1 cellular context compared by ENCODE assay signal in the genomic region with DNA sequence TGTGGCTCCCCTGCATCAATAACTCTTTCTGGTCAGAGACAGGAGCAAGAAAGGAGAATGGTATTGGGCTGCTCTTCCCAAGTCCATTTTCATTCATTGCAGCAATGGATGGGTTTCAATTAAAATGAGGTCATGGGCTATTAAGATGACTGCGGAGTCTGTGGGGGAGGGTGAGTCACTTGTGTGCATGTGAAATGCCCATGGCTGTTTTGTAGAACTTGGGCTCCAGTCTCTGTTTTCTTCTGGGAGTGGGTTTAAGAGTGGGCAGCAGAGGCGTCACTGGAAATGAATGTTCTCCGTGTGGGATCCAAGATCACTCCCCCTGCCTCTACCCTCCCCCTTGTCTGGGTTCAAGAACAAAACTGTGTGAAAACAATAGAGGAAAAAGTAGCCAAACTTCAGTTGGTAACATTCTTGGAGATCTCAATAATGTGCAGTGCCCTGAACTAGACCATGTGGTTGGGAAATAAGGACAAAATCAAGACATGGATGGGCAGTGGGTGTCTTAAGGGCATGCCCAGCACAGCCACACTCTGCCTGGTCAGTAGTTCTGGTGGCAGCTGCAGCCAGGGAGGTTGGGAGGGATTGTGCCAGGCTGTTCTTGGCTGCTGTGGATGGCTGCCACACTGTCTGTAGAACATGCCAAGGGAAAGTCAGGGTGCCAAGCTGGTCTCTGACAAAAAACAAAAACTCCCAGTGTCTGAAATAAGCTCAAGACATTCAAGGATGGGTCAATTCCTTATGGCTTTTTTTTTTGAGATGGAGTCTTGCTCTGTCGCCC.
TF ChIP-seq lines count a peak whose summit lies in the region.

No MANE protein-coding gene starts in this region.

TF ChIP-seq in HepG2, 621 proteins besides CTCF, POLR2A, EP300 and RAD21 (continued from another document):
- TF ChIP-seq ERF (CRISPR knock-in tag; IDR thresholded peaks at IDR 0.05), result no peak
- TF ChIP-seq FOXK2 (IDR thresholded peaks at IDR 0.05), result no peak
- no peak for TF ChIP-seq ZKSCAN1 (IDR thresholded peaks at IDR 0.05; ENCODE audit: low read length)
- no peak for TF ChIP-seq ZNF546 (CRISPR knock-in tag; conservative IDR thresholded peaks at IDR 0.05)
- no peak for TF ChIP-seq ZNF180 (CRISPR knock-in tag; IDR thresholded peaks at IDR 0.05; ENCODE audit: borderline replicate concordance, low read depth)
- TF ChIP-seq ZFP82 (CRISPR knock-in tag; IDR thresholded peaks at IDR 0.05; ENCODE audit: borderline replicate concordance), result no peak
- no peak for TF ChIP-seq ZNF30 (CRISPR knock-in tag; IDR thresholded peaks at IDR 0.05)
- TF ChIP-seq, protein P1, sequence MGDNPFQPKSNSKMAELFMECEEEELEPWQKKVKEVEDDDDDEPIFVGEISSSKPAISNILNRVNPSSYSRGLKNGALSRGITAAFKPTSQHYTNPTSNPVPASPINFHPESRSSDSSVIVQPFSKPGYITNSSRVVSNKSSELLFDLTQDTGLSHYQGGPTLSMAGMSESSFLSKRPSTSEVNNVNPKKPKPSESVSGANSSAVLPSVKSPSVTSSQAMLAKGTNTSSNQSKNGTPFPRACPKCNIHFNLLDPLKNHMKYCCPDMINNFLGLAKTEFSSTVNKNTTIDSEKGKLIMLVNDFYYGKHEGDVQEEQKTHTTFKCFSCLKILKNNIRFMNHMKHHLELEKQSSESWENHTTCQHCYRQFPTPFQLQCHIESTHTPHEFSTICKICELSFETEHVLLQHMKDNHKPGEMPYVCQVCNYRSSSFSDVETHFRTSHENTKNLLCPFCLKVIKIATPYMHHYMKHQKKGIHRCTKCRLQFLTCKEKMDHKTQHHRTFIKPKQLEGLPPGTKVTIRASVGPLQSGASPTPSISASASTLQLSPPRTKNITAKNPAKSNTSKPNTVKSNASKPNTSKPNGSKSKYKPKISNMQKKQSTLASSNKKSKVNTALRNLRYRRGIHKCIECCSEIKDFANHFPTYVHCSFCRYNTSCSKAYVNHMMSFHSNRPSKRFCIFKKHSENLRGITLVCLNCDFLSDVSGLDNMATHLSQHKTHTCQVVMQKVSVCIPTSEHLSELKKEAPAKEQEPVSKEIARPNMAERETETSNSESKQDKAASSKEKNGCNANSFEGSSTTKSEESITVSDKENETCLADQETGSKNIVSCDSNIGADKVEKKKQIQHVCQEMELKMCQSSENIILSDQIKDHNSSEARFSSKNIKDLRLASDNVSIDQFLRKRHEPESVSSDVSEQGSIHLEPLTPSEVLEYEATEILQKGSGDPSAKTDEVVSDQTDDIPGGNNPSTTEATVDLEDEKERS (CRISPR knock-in tag; IDR thresholded peaks at IDR 0.05), result no peak
- no peak for TF ChIP-seq ZBTB7B (CRISPR knock-in tag; IDR thresholded peaks at IDR 0.05)
- TF ChIP-seq, protein P2, sequence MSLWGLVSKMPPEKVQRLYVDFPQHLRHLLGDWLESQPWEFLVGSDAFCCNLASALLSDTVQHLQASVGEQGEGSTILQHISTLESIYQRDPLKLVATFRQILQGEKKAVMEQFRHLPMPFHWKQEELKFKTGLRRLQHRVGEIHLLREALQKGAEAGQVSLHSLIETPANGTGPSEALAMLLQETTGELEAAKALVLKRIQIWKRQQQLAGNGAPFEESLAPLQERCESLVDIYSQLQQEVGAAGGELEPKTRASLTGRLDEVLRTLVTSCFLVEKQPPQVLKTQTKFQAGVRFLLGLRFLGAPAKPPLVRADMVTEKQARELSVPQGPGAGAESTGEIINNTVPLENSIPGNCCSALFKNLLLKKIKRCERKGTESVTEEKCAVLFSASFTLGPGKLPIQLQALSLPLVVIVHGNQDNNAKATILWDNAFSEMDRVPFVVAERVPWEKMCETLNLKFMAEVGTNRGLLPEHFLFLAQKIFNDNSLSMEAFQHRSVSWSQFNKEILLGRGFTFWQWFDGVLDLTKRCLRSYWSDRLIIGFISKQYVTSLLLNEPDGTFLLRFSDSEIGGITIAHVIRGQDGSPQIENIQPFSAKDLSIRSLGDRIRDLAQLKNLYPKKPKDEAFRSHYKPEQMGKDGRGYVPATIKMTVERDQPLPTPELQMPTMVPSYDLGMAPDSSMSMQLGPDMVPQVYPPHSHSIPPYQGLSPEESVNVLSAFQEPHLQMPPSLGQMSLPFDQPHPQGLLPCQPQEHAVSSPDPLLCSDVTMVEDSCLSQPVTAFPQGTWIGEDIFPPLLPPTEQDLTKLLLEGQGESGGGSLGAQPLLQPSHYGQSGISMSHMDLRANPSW (CRISPR knock-in tag; IDR thresholded peaks at IDR 0.05; ENCODE audit: borderline replicate concordance), result no peak
- TF ChIP-seq ZNF672 (CRISPR knock-in tag; IDR thresholded peaks at IDR 0.05), result no peak
- no peak for TF ChIP-seq HHEX (CRISPR knock-in tag; IDR thresholded peaks at IDR 0.05)
- TF ChIP-seq ZNF234 (CRISPR knock-in tag; conservative IDR thresholded peaks at IDR 0.05), result no peak
- no peak for TF ChIP-seq MIXL1 (CRISPR knock-in tag; IDR thresholded peaks at IDR 0.05)
